8 cellular contexts compared by ENCODE assay signal in genomic region chr11:128290106-128290840, GRCh38.
DNase-seq lines count a peak whose midpoint lies in the region; ATAC-seq, FAIRE-seq and TF ChIP-seq lines count a peak whose summit lies in the region.

No MANE protein-coding gene starts in this region.

- no peak for FAIRE-seq in bronchial epithelial cell (lab: Jason Lieb, UNC)

- no peak overlapping the region for H3K27ac ChIP-seq in WERI-Rb-1

- peak; percentile 65 for TF ChIP-seq CTCF in AG04449 (IDR thresholded peaks at IDR 0.05; ENCODE audit: insufficient read depth, low read length, missing control alignments)
- TF ChIP-seq CTCF in WERI-Rb-1 (IDR thresholded peaks at IDR 0.05; ENCODE audit: low read depth, low read length), result peak; percentile 69
- TF ChIP-seq CTCF in bronchial epithelial cell (IDR thresholded peaks at IDR 0.05; ENCODE audit: insufficient read depth, low read length, severe bottlenecking), result peak; percentile 72

- CTCF ChIA-PET in AG04449 (lab: Yijun Ruan, JAX), result interaction anchor here (0.6 to 15.1 kb wide), 36 partner anchors 9 to 540 kb away, joined by 3 to 209 read pairs (median 5); no protein-coding TSS in a partner anchor

- POLR2A ChIA-PET in AG04449 (lab: Yijun Ruan, JAX), result interaction anchor here (1.0 kb wide), 1 partner anchor 186 kb away, joined by 3 read pairs; no protein-coding TSS in a partner anchor

- ATAC-seq in GM18508 (IDR thresholded peaks at IDR 0.05; ENCODE audit: insufficient read depth, unreplicated experiment) (peak; percentile 57), HG02943 (IDR thresholded peaks at IDR 0.05; ENCODE audit: low read depth, unreplicated experiment) (peak; percentile 88)

- H3K27me3 ChIP-seq in WERI-Rb-1 (ENCODE audit: insufficient read depth, low read depth, severe bottlenecking) (no peaks in the 10 kb centered on the region), bronchial epithelial cell (ENCODE audit: control insufficient read depth, insufficient read depth, low read length) (no peaks in the 10 kb centered on the region)

- H3K36me3 ChIP-seq in WERI-Rb-1 (no peaks in the 10 kb centered on the region), bronchial epithelial cell (ENCODE audit: control insufficient read depth, insufficient read depth, low read length) (no peaks in the 10 kb centered on the region)

- H3K4me3 ChIP-seq in AG04449 (ENCODE audit: low read depth, low read length) (no peak overlapping the region; the same call in 1 of the 2 replicates), WERI-Rb-1 (ENCODE audit: low read depth, low read length) (no peak overlapping the region), bronchial epithelial cell (ENCODE audit: low read depth, low read length) (no peak overlapping the region)

- DNase-seq in AG04449 (ENCODE audit: low read depth, low spot score), result peak; percentile 69
- DNase-seq in NCI-H2081 (lab: John Stamatoyannopoulos, UW), result peak; percentile 89 to 94
- peak; percentile 48 for DNase-seq in WERI-Rb-1
- DNase-seq in bronchial epithelial cell (ENCODE audit: low read depth), result peak; percentile 69
- peak; percentile 78 for DNase-seq in kidney tubule cell (ENCODE audit: low spot score)
- peak; percentile 62 to 69 for DNase-seq in stimulated activated CD4-positive, alpha-beta T cell treated with anti-CD3 and anti-CD28 coated beads, Interleukin-2, amount 100 ng/mL, for 24 hours

- H3K9me3 ChIP-seq in WERI-Rb-1 (ENCODE audit: severe bottlenecking), result no peaks in the 10 kb centered on the region
